1 cellular context compared by ENCODE assay signal in the genomic region with DNA sequence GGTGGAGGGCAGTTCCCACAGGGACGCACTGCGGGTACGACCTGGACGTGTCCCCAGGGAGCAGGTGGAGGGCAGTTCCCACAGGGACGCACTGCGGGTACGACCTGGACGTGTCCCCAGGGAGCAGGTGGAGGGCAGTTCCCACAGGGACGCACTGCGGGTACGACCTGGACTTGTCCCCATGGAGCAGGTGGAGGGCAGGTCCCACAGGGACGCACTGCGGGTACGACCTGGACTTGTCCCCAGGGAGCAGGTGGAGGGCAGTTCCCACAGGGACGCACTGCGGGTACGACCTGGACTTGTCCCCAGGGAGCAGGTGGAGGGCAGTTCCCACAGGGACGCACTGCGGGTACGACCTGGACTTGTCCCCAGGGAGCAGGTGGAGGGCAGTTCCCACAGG.
TF ChIP-seq lines count a peak whose summit lies in the region.

No MANE protein-coding gene starts in this region.

TF ChIP-seq in GM12878, 131 proteins besides CTCF, POLR2A, EP300 and RAD21:
- peak; percentile 67 for TF ChIP-seq CUX1 (IDR thresholded peaks at IDR 0.05; ENCODE audit: insufficient replicate concordance, low read depth, low read length)
- TF ChIP-seq ATF2 (IDR thresholded peaks at IDR 0.05; ENCODE audit: low read length): peak; percentile 47; the same call in 1 of the 2 replicates
- TF ChIP-seq POLR2AphosphoS2 (IDR thresholded peaks at IDR 0.05; ENCODE audit: low read depth, low read length): 0 out of 2 replicates have a peak, but pooled peaks have one; percentile 39
- peak; percentile 66; the same call in 1 of the 2 replicates for TF ChIP-seq POLR2AphosphoS5 (IDR thresholded peaks at IDR 0.05; ENCODE audit: low read length)
